25 cellular contexts compared by ENCODE assay signal in the genomic region with DNA sequence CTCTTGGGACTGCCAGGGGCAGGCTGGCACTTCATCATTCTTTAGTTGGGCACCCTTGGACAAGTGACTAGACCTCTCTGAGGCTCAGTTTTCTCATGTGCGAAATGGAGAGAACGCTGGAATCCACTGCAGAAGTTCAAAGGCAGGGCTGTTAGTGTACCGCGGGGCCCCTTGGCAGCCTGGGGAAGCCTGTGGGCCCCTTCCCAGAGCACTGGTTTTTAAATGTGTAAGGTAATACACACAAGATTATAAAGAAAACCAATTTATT.
"Had no signal": no experiment of that assay in that cellular context is flagged by ENCODE, and none has a peak within 500 bp of the region (broad histone marks: within the 10 kb centered on the region; RNA-seq: fewer than 3 reads in every experiment).

No MANE protein-coding gene starts in this region.

- H3K9ac ChIP-seq: neural progenitor cell had no signal

- H3K9me3 ChIP-seq: gastroesophageal sphincter, heart left ventricle, psoas muscle, thyroid gland had no signal

- H3K9me3 Mint-ChIP-seq: naive thymus-derived CD4-positive, alpha-beta T cell; neural progenitor cell; stimulated activated naive CD8-positive, alpha-beta T cell treated with anti-CD3 and anti-CD28 coated beads, Interleukin-15, amount 100 ng/mL, for 72 hours; type B pancreatic cell had no signal

- H3K36me3 Mint-ChIP-seq: naive thymus-derived CD4-positive, alpha-beta T cell; neural progenitor cell; type B pancreatic cell had no signal

- H3K36me3 ChIP-seq: gastroesophageal sphincter, heart left ventricle, neural progenitor cell, thyroid gland had no signal

- H3K27ac ChIP-seq: dorsolateral prefrontal cortex, gastroesophageal sphincter, heart left ventricle, hepatocyte, neural progenitor cell, psoas muscle, skin epidermis, thyroid gland had no signal

- FAIRE-seq: colon, islet of Langerhans, urothelium cell line had no signal

- H3K4me1 ChIP-seq: gastroesophageal sphincter, heart left ventricle, psoas muscle, thyroid gland had no signal

- H3K4me1 Mint-ChIP-seq: nephron; neural progenitor cell; stimulated activated naive CD8-positive, alpha-beta T cell treated with anti-CD3 and anti-CD28 coated beads, Interleukin-15, amount 100 ng/mL, for 72 hours had no signal

- DNase-seq: central memory CD4-positive, alpha-beta T cell; dorsolateral prefrontal cortex; effector CD4-positive, alpha-beta T cell; foreskin fibroblast; heart left ventricle; mesenchymal stem cell; midbrain; naive thymus-derived CD4-positive, alpha-beta T cell; psoas muscle; right cardiac atrium; stimulated activated CD4-positive, alpha-beta T cell treated with anti-CD3 and anti-CD28 coated beads, Interleukin-15, amount 100 ng/mL, for 24 hours; stimulated activated CD4-positive, alpha-beta T cell treated with anti-CD3 and anti-CD28 coated beads, Interleukin-2, amount 100 ng/mL, for 48 hours; stimulated activated CD8-positive, alpha-beta memory T cell treated with anti-CD3 and anti-CD28 coated beads, Interleukin-4, amount 100 ng/mL, for 48 hours; stimulated activated naive CD4-positive, alpha-beta T cell; stimulated activated naive CD8-positive, alpha-beta T cell treated with anti-CD3 and anti-CD28 coated beads, Interleukin-15, amount 100 ng/mL, for 72 hours; thyroid gland had no signal

- H3K4me3 ChIP-seq: dorsolateral prefrontal cortex, gastroesophageal sphincter, heart left ventricle, hepatocyte, neural progenitor cell, psoas muscle, skin epidermis, thyroid gland had no signal

- H3K27ac Mint-ChIP-seq: naive thymus-derived CD4-positive, alpha-beta T cell; nephron; neural progenitor cell; type B pancreatic cell had no signal

- ATAC-seq: gastroesophageal sphincter; heart left ventricle; naive thymus-derived CD4-positive, alpha-beta T cell; psoas muscle; right cardiac atrium; stimulated activated naive CD8-positive, alpha-beta T cell treated with anti-CD3 and anti-CD28 coated beads, Interleukin-15, amount 100 ng/mL, for 72 hours had no signal

- H3K4me3 Mint-ChIP-seq: naive thymus-derived CD4-positive, alpha-beta T cell; nephron; neural progenitor cell; stimulated activated naive CD8-positive, alpha-beta T cell treated with anti-CD3 and anti-CD28 coated beads, Interleukin-15, amount 100 ng/mL, for 72 hours; type B pancreatic cell had no signal
